ENCODE assay signal across 8 cellular contexts in the genomic region with DNA sequence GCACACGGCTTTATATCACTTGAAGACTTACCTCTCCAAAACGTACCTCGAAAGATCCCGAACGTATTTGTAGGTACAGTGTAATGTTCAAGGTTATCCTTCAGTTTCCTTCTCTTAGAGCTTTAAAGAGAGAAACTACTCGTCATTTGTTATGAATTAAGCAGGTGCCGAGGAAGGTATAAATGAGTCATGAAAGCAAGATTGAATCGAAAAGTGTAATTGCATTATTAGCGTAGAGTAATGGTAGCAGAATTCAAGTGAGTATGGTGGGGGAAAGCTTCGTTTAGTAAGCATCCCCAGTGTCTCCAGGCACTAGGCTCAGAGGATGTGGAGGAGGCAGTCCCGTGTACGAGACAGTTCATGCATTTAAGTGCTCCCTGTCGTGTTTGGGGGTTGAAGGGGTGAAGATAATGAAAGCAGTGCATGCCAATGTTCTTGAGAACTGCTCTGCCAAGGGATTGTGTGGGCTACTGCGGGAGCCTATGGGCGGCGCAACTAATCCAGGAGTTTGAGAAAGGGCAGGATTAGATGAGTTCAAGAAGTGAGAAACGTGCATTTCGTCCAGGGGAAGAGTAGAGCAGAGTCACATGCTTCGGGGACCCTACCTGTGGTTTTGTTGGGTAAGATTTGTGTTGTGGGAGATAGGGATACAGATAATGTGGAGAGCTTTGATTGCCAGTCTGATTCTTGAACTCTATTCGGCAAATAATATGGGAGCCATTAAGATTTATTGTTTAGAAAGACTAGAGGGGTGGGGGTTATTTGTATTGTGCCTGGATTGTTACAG. TPM values are rescaled to one million over a fixed set of nuclear protein-coding genes. Genes with fewer than 3 reads are reported as not detected.
DNase-seq lines count a peak whose midpoint lies in the region; ATAC-seq and TF ChIP-seq lines count a peak whose summit lies in the region.

No MANE protein-coding gene starts in this region.

- no peak for TF ChIP-seq POLR2A in ovary (IDR thresholded peaks at IDR 0.05)

- intact Hi-C loops in ovary (cut with DNase I): loop anchor here in 2 of 4 donors (5.0 to 10.0 kb wide), 2 partner anchors 58 to 61 kb away; a partner anchor contains a TSS

- H3K9me3 Mint-ChIP-seq in endodermal cell: no peaks in the 10 kb centered on the region

- no peaks in the 10 kb centered on the region for H3K4me1 ChIP-seq in endodermal cell (ENCODE audit: control insufficient read depth, insufficient read depth, low read length)
- H3K4me1 ChIP-seq in ovary (ENCODE audit: insufficient read depth): peaks cover 10% of the 10 kb centered on the region

- CTCF ChIA-PET in BJ (lab: Yijun Ruan, JAX): no interaction called here

- TF ChIP-seq EP300 in ovary (IDR thresholded peaks at IDR 0.05): no peak

- H3K27me3 Mint-ChIP-seq in endodermal cell (ENCODE audit: insufficient read depth): no peaks in the 10 kb centered on the region

- no peak overlapping the region for H3K27ac Mint-ChIP-seq in endodermal cell

- H3K27me3 ChIP-seq in BJ (ENCODE audit: control insufficient read depth, insufficient read depth, low read length) (no peaks in the 10 kb centered on the region), endodermal cell (ENCODE audit: control insufficient read depth, insufficient read depth, low read length, poor library complexity, severe bottlenecking) (no peaks in the 10 kb centered on the region), ovary (no peaks in the 10 kb centered on the region)

- TF ChIP-seq CTCF in BJ (IDR thresholded peaks at IDR 0.05; ENCODE audit: insufficient read depth, low read depth, low read length) (no peak), endodermal cell (conservative IDR thresholded peaks at IDR 0.05) (no peak), ovary (IDR thresholded peaks at IDR 0.05) (no peak)

- H3K36me3 Mint-ChIP-seq in endodermal cell (ENCODE audit: low read depth): peaks cover 16% of the 10 kb centered on the region

- peaks cover 3% of the 10 kb centered on the region for H3K36me3 ChIP-seq in BJ (ENCODE audit: control insufficient read depth, insufficient read depth, low read length)
- peaks cover 19% of the 10 kb centered on the region for H3K36me3 ChIP-seq in endodermal cell (ENCODE audit: control insufficient read depth, insufficient read depth, low read length)
- H3K36me3 ChIP-seq in ovary: no peaks in the 10 kb centered on the region

- H3K4me3 ChIP-seq in BJ (ENCODE audit: low read depth, low read length) (peak overlapping the region; percentile 88), endodermal cell (ENCODE audit: low read length) (peak overlapping the region; percentile 95), ovary (peak overlapping the region; percentile 70)

- peak overlapping the region; percentile 89 for H3K9ac ChIP-seq in endodermal cell (ENCODE audit: extremely low read depth, low read length, poor library complexity, severe bottlenecking)

- 10 to 16% methylated on average over 13 to 20 of the region's 20 CpGs for WGBS in endodermal cell (ENCODE audit: insufficient coverage in 1 of 2, insufficient read length in 1 of 2), 2 experiments
- WGBS in ovary, 3 donors: 8 to 9% (median 8%) methylated on average over 20 of the region's 20 CpGs

- DNase-seq in BJ (ENCODE audit: low read depth): no peak
- peak; percentile 52 for DNase-seq in OCI-M1 (lab: John Stamatoyannopoulos, UW)
- peak; percentile 64 for DNase-seq in endodermal cell
- no peak for DNase-seq in ovary
- no peak for DNase-seq in NCI-H510A (lab: John Stamatoyannopoulos, UW)
- DNase-seq in NCI-H187 (lab: John Stamatoyannopoulos, UW): no peak
- no peak for DNase-seq in DMS153 treated with DMSO at 0.1 percent for 48 hours (lab: John Stamatoyannopoulos, UW; ENCODE audit: unreplicated experiment)

- H3K9me3 ChIP-seq in endodermal cell (ENCODE audit: control insufficient read depth, low read length): no peaks in the 10 kb centered on the region
- no peaks in the 10 kb centered on the region for H3K9me3 ChIP-seq in ovary

- no peak overlapping the region for H3K4me3 Mint-ChIP-seq in endodermal cell

- no peak overlapping the region for H3K27ac ChIP-seq in endodermal cell (ENCODE audit: low read depth, low read length)
- no peak overlapping the region for H3K27ac ChIP-seq in ovary

- POLR2A ChIA-PET in BJ (lab: Charles Lee): no interaction called here

- H3K4me1 Mint-ChIP-seq in endodermal cell: peaks cover 3% of the 10 kb centered on the region

- ATAC-seq in GM21390 (IDR thresholded peaks at IDR 0.05; ENCODE audit: unreplicated experiment): peak; percentile 8

RNA-seq across cellular contexts. Expression of a gene that starts 0.9 kb away (rescaled TPM):
- polyA plus RNA-seq in BJ (2011; rRNA removed): 11.8 and 13.9 TPM in 2 replicates
- polyA minus RNA-seq in BJ (2011; rRNA and poly(A)+ RNA removed): 28.7 and 36.9 TPM in 2 replicates
- 10 to 100 TPM; 25.6 to 31.9 TPM for total RNA-seq in endodermal cell
- 13.9 TPM for polyA plus RNA-seq in endodermal cell (2013, experiment 1 of 2)
- polyA plus RNA-seq in endodermal cell (2013, experiment 2 of 2): 14.1 TPM
- 10 to 100 TPM in 6 of 7 donors, 1 to 10 TPM in 1; 7.9 to 29.9 (median 18.9) TPM for total RNA-seq in ovary
- 10 to 100 TPM in 1 of 2 donors, 1 to 10 TPM in 1; 5.6 to 25.8 TPM for polyA plus RNA-seq in ovary

RNA-seq across cellular contexts. Expression of a gene that starts 41.2 kb away (rescaled TPM):
- 8.1 and 14.9 TPM in 2 replicates for polyA plus RNA-seq in BJ (2011; rRNA removed)
- 14.2 and 15.1 TPM in 2 replicates for polyA minus RNA-seq in BJ (2011; rRNA and poly(A)+ RNA removed)
- total RNA-seq in endodermal cell: 10 to 100 TPM; 39.1 to 48.2 TPM
- polyA plus RNA-seq in endodermal cell (2013, experiment 1 of 2): 48.5 TPM
- polyA plus RNA-seq in endodermal cell (2013, experiment 2 of 2): 44.5 TPM
- total RNA-seq in ovary: 10 to 100 TPM; 14.2 to 28.6 (median 22.2) TPM
- polyA plus RNA-seq in ovary: 10 to 100 TPM in 1 of 2 donors, 1 to 10 TPM in 1; 1.7 to 26.0 TPM

Comparison
In these comparisons a context has a peak if more than half of its experiments do, and no peak if none do; other contexts are left out.
1. DNase-seq: peak in OCI-M1 (single experiment) and endodermal cell (single experiment); none in BJ (single experiment), ovary (0 of 5), NCI-H510A (single experiment), NCI-H187 (0 of 2) and DMS153 treated with DMSO at 0.1 percent for 48 hours (single experiment).
2. Peak in every context shown above with its lines, with median percentiles within 50 percentile points of each other: H3K4me3 ChIP-seq.